11 cellular contexts compared by ENCODE assay signal in the genomic region with DNA sequence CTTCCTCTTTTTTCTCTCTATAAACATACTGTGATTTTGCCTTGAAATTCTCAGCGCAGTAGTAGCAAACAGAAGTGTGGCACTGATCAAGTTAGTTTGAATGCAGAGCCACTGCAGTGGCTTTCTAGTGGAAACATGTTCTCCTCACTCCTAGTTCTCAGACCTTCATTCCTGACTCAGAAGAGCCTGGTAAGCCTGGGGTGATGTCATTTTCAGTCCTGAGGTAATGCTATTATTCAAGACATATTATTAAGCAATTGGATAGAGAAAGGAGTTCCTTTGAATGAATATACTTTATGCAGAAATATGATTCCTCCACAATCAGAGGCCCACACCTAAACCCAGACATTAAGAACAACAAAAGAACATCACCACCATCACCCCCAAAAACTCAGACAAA.
A peak's percentile ranks its signal among the peaks of the same experiment; 100 is the strongest.
DNase-seq lines count a peak whose midpoint lies in the region; ATAC-seq and TF ChIP-seq lines count a peak whose summit lies in the region.
"Had no signal": no experiment of that assay in that cellular context is flagged by ENCODE, and none has a peak within 500 bp of the region (broad histone marks: within the 10 kb centered on the region; RNA-seq: fewer than 3 reads in every experiment).

No MANE protein-coding gene starts in this region.

- no peaks in the 10 kb centered on the region for H3K79me1 ChIP-seq in neuronal stem cell (ENCODE audit: low read depth, low read length)

- H4K8ac ChIP-seq in neuronal stem cell (ENCODE audit: low read depth, low read length) = no peak overlapping the region

- no peaks in the 10 kb centered on the region for H3K27me3 ChIP-seq in neuronal stem cell (ENCODE audit: control insufficient read depth in 3 of 3, insufficient read depth in 3 of 3, low read depth in 1 of 3, low read length in 3 of 3)
- H3K27me3 ChIP-seq: cardiac muscle cell had no signal

- H2AFZ ChIP-seq in neuronal stem cell (ENCODE audit: low read length) = peak overlapping the region; percentile 39

- no peak overlapping the region for H3K4me2 ChIP-seq in neuronal stem cell (ENCODE audit: insufficient read depth, low read length, poor library complexity, severe bottlenecking)

- H3K4ac ChIP-seq in neuronal stem cell (ENCODE audit: low read length) = no peak overlapping the region

- DNase-seq in AG20443 (ENCODE audit: low spot score) (peak; percentile 78), NCI-H2227 (lab: John Stamatoyannopoulos, UW; ENCODE audit: unreplicated experiment) (peak; percentile 27), epithelial cell of esophagus (ENCODE audit: low read depth) (peak; percentile 99), neuronal stem cell (ENCODE audit: low spot score) (no peak), NCI-H1105 treated with DMSO at 0.1 percent for 48 hours (lab: John Stamatoyannopoulos, UW) (no peak), NCI-H510A (lab: John Stamatoyannopoulos, UW) (no peak), DMS153 (lab: John Stamatoyannopoulos, UW) (no peak)
- DNase-seq: activated B cell treated with CpG ODN at 0.5 μM for 24 hours, midbrain had no signal

- H3K23ac ChIP-seq in neuronal stem cell (ENCODE audit: low read depth, low read length, poor library complexity) = no peak overlapping the region

- no peak overlapping the region for H2BK12ac ChIP-seq in neuronal stem cell (ENCODE audit: low read length)

- peaks cover 5 to 21% of the 10 kb centered on the region in 2 donors for H3K4me1 ChIP-seq in neuronal stem cell (ENCODE audit: control insufficient read depth in 2 of 2, insufficient read depth in 1 of 2, low read depth in 1 of 2, low read length in 2 of 2)

- peaks cover 0 to 10% of the 10 kb centered on the region in 2 donors for H3K9me3 ChIP-seq in neuronal stem cell (replicated peaks in 1 of 2; ENCODE audit: control insufficient read depth in 2 of 2, insufficient read depth in 1 of 2, low read depth in 1 of 2, low read length in 2 of 2)

- H4K91ac ChIP-seq in neuronal stem cell (ENCODE audit: low read depth, low read length, poor library complexity) = no peak overlapping the region

- no CpG with 5 or more reads among the region's 1 CpG for WGBS in neuronal stem cell (ENCODE audit: extremely low coverage in 2 of 2, insufficient read length in 2 of 2, insufficient replicate concordance in 1 of 2), 2 donors

- H3K18ac ChIP-seq in neuronal stem cell (ENCODE audit: low read length) = no peak overlapping the region

- H3K4me3 ChIP-seq in epithelial cell of esophagus (ENCODE audit: low read length) = no peak overlapping the region
- no peak overlapping the region for H3K4me3 ChIP-seq in neuronal stem cell (ENCODE audit: low read length in 2 of 2)
- H3K4me3 ChIP-seq: cardiac muscle cell had no signal

- no peaks in the 10 kb centered on the region for H3K36me3 ChIP-seq in neuronal stem cell (replicated peaks in 1 of 2; ENCODE audit: control insufficient read depth in 2 of 2, insufficient read depth in 2 of 2, low read length in 2 of 2)
- H3K36me3 ChIP-seq: cardiac muscle cell had no signal

- no peak for ATAC-seq in GM19395 (IDR thresholded peaks at IDR 0.05; ENCODE audit: unreplicated experiment)

- no peak overlapping the region for H3K9ac ChIP-seq in neuronal stem cell (ENCODE audit: low read depth, low read length, poor library complexity)

- H2BK120ac ChIP-seq in neuronal stem cell (ENCODE audit: low read depth, low read length) = no peak overlapping the region

- no peak overlapping the region for H3K27ac ChIP-seq in neuronal stem cell (replicated peaks; ENCODE audit: low read length)
- H3K27ac ChIP-seq: cardiac muscle cell had no signal

- H2BK5ac ChIP-seq in neuronal stem cell (ENCODE audit: low read length) = no peak overlapping the region

- no peak overlapping the region for H3K14ac ChIP-seq in neuronal stem cell (ENCODE audit: low read length)

- TF ChIP-seq CTCF in epithelial cell of esophagus (IDR thresholded peaks at IDR 0.05; ENCODE audit: insufficient read depth, low read depth, low read length, missing control alignments) = no peak

- H2AK5ac ChIP-seq in neuronal stem cell (ENCODE audit: low read depth, low read length) = no peak overlapping the region

- no peak overlapping the region for H2BK15ac ChIP-seq in neuronal stem cell (ENCODE audit: low read length)

Comparison
In these comparisons a context has a peak if more than half of its experiments do, and no peak if none do; other contexts are left out.
1. DNase-seq: peak in AG20443 (single experiment), NCI-H2227 (single experiment) and epithelial cell of esophagus (single experiment); none in neuronal stem cell (single experiment), NCI-H1105 treated with DMSO at 0.1 percent for 48 hours (single experiment), NCI-H510A (single experiment) and DMS153 (single experiment).